1 cellular context compared by ENCODE assay signal in the genomic region with DNA sequence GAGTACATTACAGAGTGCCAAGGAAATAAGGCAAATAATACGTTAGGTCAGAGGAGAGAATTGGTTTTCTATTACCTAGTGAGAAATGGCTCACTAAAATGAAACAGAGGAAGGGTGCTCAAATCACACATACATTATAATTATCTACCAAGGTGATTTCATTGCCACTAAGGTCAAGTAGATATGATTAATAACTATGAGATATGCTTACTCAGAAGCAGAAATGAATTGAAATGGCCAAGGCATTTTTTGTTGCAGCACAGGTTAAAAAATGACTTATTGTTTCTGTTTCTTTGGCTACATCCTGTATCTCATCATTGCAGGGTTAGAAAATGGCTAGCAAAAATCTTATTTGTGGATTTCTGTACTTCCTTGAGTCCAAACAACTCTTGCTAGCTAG.
TF ChIP-seq lines count a peak whose summit lies in the region.

No MANE protein-coding gene starts in this region.

TF ChIP-seq in SK-N-SH treated with all-trans-retinoic acid at 6 μM for 48 hours, 23 proteins besides CTCF, POLR2A, EP300 and RAD21 (continued from another document):
- TF ChIP-seq, protein P1, sequence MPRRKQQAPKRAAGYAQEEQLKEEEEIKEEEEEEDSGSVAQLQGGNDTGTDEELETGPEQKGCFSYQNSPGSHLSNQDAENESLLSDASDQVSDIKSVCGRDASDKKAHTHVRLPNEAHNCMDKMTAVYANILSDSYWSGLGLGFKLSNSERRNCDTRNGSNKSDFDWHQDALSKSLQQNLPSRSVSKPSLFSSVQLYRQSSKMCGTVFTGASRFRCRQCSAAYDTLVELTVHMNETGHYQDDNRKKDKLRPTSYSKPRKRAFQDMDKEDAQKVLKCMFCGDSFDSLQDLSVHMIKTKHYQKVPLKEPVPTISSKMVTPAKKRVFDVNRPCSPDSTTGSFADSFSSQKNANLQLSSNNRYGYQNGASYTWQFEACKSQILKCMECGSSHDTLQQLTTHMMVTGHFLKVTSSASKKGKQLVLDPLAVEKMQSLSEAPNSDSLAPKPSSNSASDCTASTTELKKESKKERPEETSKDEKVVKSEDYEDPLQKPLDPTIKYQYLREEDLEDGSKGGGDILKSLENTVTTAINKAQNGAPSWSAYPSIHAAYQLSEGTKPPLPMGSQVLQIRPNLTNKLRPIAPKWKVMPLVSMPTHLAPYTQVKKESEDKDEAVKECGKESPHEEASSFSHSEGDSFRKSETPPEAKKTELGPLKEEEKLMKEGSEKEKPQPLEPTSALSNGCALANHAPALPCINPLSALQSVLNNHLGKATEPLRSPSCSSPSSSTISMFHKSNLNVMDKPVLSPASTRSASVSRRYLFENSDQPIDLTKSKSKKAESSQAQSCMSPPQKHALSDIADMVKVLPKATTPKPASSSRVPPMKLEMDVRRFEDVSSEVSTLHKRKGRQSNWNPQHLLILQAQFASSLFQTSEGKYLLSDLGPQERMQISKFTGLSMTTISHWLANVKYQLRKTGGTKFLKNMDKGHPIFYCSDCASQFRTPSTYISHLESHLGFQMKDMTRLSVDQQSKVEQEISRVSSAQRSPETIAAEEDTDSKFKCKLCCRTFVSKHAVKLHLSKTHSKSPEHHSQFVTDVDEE (CRISPR knock-in tag; IDR thresholded peaks at IDR 0.05): no peak
- TF ChIP-seq ZFP30 (CRISPR knock-in tag; IDR thresholded peaks at IDR 0.05) (no peak), ISL1 (CRISPR knock-in tag; IDR thresholded peaks at IDR 0.05) (no peak), PATZ1 (CRISPR knock-in tag; IDR thresholded peaks at IDR 0.05; ENCODE audit: borderline replicate concordance) (no peak), GLIS3 (CRISPR knock-in tag; IDR thresholded peaks at IDR 0.05) (no peak), ZNF70 (CRISPR knock-in tag; IDR thresholded peaks at IDR 0.05) (no peak), PPARA (CRISPR knock-in tag; IDR thresholded peaks at IDR 0.05; ENCODE audit: borderline replicate concordance) (no peak), ZFP3 (CRISPR knock-in tag; IDR thresholded peaks at IDR 0.05) (no peak), ZNF8 (CRISPR knock-in tag; IDR thresholded peaks at IDR 0.05) (no peak), ARNTL (CRISPR knock-in tag; IDR thresholded peaks at IDR 0.05; ENCODE audit: borderline replicate concordance, low read depth) (no peak), SNAI2 (CRISPR knock-in tag; IDR thresholded peaks at IDR 0.05) (no peak), TOX (CRISPR knock-in tag; IDR thresholded peaks at IDR 0.05; ENCODE audit: borderline replicate concordance) (no peak), CSDC2 (CRISPR knock-in tag; IDR thresholded peaks at IDR 0.05) (no peak), ZC3H10 (CRISPR knock-in tag; IDR thresholded peaks at IDR 0.05) (no peak), RARB (CRISPR knock-in tag; IDR thresholded peaks at IDR 0.05) (no peak)
TF ChIP-seq in SK-N-SH treated with all-trans-retinoic acid at 6 μM for 48 hours: peak in this region for 0.
